24 cellular contexts compared by ENCODE assay signal in genomic region chr7:34308595-34308994, GRCh38.
"Had no signal": no experiment of that assay in that cellular context is flagged by ENCODE, and none has a peak within 500 bp of the region (broad histone marks: within the 10 kb centered on the region; RNA-seq: fewer than 3 reads in every experiment).

No MANE protein-coding gene starts in this region.

- H3K36me3 ChIP-seq: heart right ventricle, left lung, ovary, right atrium auricular region, right lobe of liver, stomach, thyroid gland, upper lobe of right lung had no signal

- H3K4me3 ChIP-seq: heart right ventricle, hepatocyte, left lung, lung, mucosa of descending colon, ovary, right atrium auricular region, right lobe of liver, skin epidermis, stomach, testis, thyroid gland, upper lobe of right lung had no signal

- H3K27ac ChIP-seq: heart right ventricle, hepatocyte, left lung, ovary, right atrium auricular region, right lobe of liver, skin epidermis, stomach, testis, thyroid gland, upper lobe of right lung had no signal

- H3K9me3 ChIP-seq: ovary, right lobe of liver, testis, thyroid gland, upper lobe of right lung had no signal

- H3K27me3 ChIP-seq: heart right ventricle, hepatocyte, left lung, ovary, right atrium auricular region, right lobe of liver, stomach, testis, thyroid gland, upper lobe of right lung had no signal

- ATAC-seq: heart right ventricle; left cardiac atrium; left lung; naive thymus-derived CD4-positive, alpha-beta T cell; natural killer cell treated with Interleukin-12 subunit alpha and Interleukin-12 subunit beta and Interleukin-15 and Interleukin-18, amount 100 ng/mL, for 72 hours; right lobe of liver; stimulated activated naive B cell treated with anti-CD40 and anti-IgM and Interleukin-4, amounts not matched to agents 10 μg/mL and 1 μg/mL and 100 μg/mL, for 72 hours; stimulated activated naive CD8-positive, alpha-beta T cell treated with anti-CD3 and anti-CD28 coated beads, Interleukin-15, Interleukin-2, amounts not matched to agents 100 U/mL and 50 U/mL, for 24 hours; upper lobe of right lung had no signal

- H3K4me1 ChIP-seq: heart right ventricle, left lung, right atrium auricular region, right lobe of liver, stomach, testis, thyroid gland, upper lobe of right lung had no signal

- DNase-seq: heart right ventricle; kidney glomerular epithelial cell; left cardiac atrium; left lung; naive thymus-derived CD4-positive, alpha-beta T cell; ovary; right lobe of liver; stimulated activated CD4-positive, alpha-beta T cell treated with anti-CD3 and anti-CD28 coated beads, Interleukin-12 subunit alpha, Interleukin-12 subunit beta, amount 100 ng/mL, for 4 hours; stimulated activated CD4-positive, alpha-beta T cell treated with anti-CD3 and anti-CD28 coated beads, Interleukin-15, amount 100 ng/mL, for 24 hours; stimulated activated CD4-positive, alpha-beta T cell treated with anti-CD3 and anti-CD28 coated beads, Interleukin-2, amount 100 ng/mL, for 24 hours; stimulated activated CD4-positive, alpha-beta T cell treated with anti-CD3 and anti-CD28 coated beads, Interleukin-4, amount 100 ng/mL, for 1 hour; stimulated activated naive B cell treated with anti-CD40 and anti-IgM and Interleukin-4, amounts not matched to agents 10 μg/mL and 1 μg/mL and 100 μg/mL, for 72 hours; stimulated activated naive CD8-positive, alpha-beta T cell treated with anti-CD3 and anti-CD28 coated beads, Interleukin-15, Interleukin-2, amounts not matched to agents 100 U/mL and 50 U/mL, for 24 hours; stomach; testis; thyroid gland; trophoblast cell; upper lobe of right lung had no signal
